In the genomic region with DNA sequence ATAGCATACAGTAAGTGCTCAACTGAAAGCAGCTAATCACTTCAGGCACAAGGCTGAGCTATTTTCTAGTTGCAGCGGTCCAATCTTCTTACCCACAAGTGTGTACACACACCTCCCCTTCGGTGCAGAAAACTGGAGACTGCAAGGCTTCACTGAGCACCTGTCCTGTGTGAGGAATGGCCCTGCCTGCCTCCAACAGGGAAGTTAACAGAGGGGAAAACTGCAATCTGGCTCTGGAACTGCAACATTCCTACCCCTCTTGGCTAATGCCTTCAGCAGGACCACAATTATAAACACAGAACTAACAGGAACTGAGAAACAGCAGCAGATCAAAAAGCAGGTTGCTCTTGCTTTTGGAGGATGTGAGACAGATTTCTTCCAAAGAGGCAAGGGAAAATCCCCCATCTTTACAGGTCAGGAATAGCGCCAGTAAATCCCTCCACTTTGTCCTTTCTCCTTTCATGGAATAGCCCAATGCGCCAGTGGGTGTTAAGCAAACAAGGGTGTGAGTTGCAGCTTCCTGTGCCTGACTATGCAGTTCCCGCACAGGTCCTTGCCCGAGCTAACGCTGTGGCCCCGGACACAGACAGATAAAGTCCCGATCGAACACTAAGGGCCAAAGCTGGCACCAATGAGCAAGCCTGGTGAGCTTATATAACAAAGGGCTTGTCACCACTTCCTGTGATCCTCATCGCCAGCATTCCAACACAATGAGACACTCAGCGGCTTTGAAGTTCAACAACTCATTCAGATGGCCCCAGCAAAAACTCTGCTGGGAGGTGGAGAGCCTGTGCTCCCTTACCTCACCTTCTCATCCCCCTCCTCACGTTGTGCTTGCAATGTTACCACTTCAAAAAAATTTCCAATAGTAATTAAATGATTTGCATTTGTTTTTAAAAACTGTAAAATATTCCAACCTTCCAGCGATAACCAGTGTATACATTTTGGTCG, we compare ENCODE assay signal across 2 cellular contexts.
TF ChIP-seq lines count a peak whose summit lies in the region.

No MANE protein-coding gene starts in this region.

TF ChIP-seq in HCT116, 20 proteins besides CTCF, POLR2A, EP300 and RAD21 (continued from another document):
- TF ChIP-seq CBX3 (IDR thresholded peaks at IDR 0.05; ENCODE audit: low read depth), result peak; percentile 77; the same call in 1 of the 2 replicates
- peak; percentile 65 for TF ChIP-seq POLR2AphosphoS5 (IDR thresholded peaks at IDR 0.05; ENCODE audit: low read depth, low read length)
- TF ChIP-seq, protein P1, sequence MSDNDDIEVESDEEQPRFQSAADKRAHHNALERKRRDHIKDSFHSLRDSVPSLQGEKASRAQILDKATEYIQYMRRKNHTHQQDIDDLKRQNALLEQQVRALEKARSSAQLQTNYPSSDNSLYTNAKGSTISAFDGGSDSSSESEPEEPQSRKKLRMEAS (IDR thresholded peaks at IDR 0.05), result peak; percentile 69; the same call in 1 of the 2 replicates
- peak; percentile 64 for TF ChIP-seq YY1 (IDR thresholded peaks at IDR 0.05; ENCODE audit: extremely low read depth, insufficient replicate concordance, low read depth, low read length)
- TF ChIP-seq SRF (IDR thresholded peaks at IDR 0.05; ENCODE audit: low read depth), result peak; percentile 55; the same call in 1 of the 2 replicates
- peak; percentile 86 for TF ChIP-seq SP1 (IDR thresholded peaks at IDR 0.05; ENCODE audit: low read depth)
- peak; percentile 89 for TF ChIP-seq FOSL1 (IDR thresholded peaks at IDR 0.05; ENCODE audit: low read depth)
- TF ChIP-seq JUND (IDR thresholded peaks at IDR 0.05), result peak; percentile 94

TF ChIP-seq in SK-N-SH treated with all-trans-retinoic acid at 6 μM for 48 hours, 23 proteins besides CTCF, POLR2A, EP300 and RAD21 (continued from another document):
- no peak for TF ChIP-seq ISL1 (CRISPR knock-in tag; IDR thresholded peaks at IDR 0.05)
- TF ChIP-seq OSR1 (CRISPR knock-in tag; IDR thresholded peaks at IDR 0.05), result no peak
- no peak for TF ChIP-seq RARB (CRISPR knock-in tag; IDR thresholded peaks at IDR 0.05)
- TF ChIP-seq, protein P2, sequence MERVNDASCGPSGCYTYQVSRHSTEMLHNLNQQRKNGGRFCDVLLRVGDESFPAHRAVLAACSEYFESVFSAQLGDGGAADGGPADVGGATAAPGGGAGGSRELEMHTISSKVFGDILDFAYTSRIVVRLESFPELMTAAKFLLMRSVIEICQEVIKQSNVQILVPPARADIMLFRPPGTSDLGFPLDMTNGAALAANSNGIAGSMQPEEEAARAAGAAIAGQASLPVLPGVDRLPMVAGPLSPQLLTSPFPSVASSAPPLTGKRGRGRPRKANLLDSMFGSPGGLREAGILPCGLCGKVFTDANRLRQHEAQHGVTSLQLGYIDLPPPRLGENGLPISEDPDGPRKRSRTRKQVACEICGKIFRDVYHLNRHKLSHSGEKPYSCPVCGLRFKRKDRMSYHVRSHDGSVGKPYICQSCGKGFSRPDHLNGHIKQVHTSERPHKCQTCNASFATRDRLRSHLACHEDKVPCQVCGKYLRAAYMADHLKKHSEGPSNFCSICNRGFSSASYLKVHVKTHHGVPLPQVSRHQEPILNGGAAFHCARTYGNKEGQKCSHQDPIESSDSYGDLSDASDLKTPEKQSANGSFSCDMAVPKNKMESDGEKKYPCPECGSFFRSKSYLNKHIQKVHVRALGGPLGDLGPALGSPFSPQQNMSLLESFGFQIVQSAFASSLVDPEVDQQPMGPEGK (CRISPR knock-in tag; IDR thresholded peaks at IDR 0.05; ENCODE audit: borderline replicate concordance), result 0 out of 2 replicates have a peak, but pooled peaks have one; percentile 34
- no peak for TF ChIP-seq TOX (CRISPR knock-in tag; IDR thresholded peaks at IDR 0.05; ENCODE audit: borderline replicate concordance)
- no peak for TF ChIP-seq BACH2 (CRISPR knock-in tag; IDR thresholded peaks at IDR 0.05; ENCODE audit: borderline replicate concordance)
- TF ChIP-seq GLIS3 (CRISPR knock-in tag; IDR thresholded peaks at IDR 0.05), result no peak
- no peak for TF ChIP-seq ZC3H10 (CRISPR knock-in tag; IDR thresholded peaks at IDR 0.05)
- TF ChIP-seq ZNF8 (CRISPR knock-in tag; IDR thresholded peaks at IDR 0.05), result no peak
- no peak for TF ChIP-seq TCF4 (CRISPR knock-in tag; IDR thresholded peaks at IDR 0.05; ENCODE audit: borderline replicate concordance)
- no peak for TF ChIP-seq ARNTL (CRISPR knock-in tag; IDR thresholded peaks at IDR 0.05; ENCODE audit: borderline replicate concordance, low read depth)
- TF ChIP-seq, protein P3, sequence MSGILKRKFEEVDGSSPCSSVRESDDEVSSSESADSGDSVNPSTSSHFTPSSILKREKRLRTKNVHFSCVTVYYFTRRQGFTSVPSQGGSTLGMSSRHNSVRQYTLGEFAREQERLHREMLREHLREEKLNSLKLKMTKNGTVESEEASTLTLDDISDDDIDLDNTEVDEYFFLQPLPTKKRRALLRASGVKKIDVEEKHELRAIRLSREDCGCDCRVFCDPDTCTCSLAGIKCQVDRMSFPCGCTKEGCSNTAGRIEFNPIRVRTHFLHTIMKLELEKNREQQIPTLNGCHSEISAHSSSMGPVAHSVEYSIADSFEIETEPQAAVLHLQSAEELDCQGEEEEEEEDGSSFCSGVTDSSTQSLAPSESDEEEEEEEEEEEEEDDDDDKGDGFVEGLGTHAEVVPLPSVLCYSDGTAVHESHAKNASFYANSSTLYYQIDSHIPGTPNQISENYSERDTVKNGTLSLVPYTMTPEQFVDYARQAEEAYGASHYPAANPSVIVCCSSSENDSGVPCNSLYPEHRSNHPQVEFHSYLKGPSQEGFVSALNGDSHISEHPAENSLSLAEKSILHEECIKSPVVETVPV (CRISPR knock-in tag; IDR thresholded peaks at IDR 0.05), result no peak
- TF ChIP-seq ESRRG (CRISPR knock-in tag; IDR thresholded peaks at IDR 0.05), result no peak
- no peak for TF ChIP-seq PPARA (CRISPR knock-in tag; IDR thresholded peaks at IDR 0.05; ENCODE audit: borderline replicate concordance)
- TF ChIP-seq, protein P4, sequence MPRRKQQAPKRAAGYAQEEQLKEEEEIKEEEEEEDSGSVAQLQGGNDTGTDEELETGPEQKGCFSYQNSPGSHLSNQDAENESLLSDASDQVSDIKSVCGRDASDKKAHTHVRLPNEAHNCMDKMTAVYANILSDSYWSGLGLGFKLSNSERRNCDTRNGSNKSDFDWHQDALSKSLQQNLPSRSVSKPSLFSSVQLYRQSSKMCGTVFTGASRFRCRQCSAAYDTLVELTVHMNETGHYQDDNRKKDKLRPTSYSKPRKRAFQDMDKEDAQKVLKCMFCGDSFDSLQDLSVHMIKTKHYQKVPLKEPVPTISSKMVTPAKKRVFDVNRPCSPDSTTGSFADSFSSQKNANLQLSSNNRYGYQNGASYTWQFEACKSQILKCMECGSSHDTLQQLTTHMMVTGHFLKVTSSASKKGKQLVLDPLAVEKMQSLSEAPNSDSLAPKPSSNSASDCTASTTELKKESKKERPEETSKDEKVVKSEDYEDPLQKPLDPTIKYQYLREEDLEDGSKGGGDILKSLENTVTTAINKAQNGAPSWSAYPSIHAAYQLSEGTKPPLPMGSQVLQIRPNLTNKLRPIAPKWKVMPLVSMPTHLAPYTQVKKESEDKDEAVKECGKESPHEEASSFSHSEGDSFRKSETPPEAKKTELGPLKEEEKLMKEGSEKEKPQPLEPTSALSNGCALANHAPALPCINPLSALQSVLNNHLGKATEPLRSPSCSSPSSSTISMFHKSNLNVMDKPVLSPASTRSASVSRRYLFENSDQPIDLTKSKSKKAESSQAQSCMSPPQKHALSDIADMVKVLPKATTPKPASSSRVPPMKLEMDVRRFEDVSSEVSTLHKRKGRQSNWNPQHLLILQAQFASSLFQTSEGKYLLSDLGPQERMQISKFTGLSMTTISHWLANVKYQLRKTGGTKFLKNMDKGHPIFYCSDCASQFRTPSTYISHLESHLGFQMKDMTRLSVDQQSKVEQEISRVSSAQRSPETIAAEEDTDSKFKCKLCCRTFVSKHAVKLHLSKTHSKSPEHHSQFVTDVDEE (CRISPR knock-in tag; IDR thresholded peaks at IDR 0.05), result no peak
- no peak for TF ChIP-seq ZFP3 (CRISPR knock-in tag; IDR thresholded peaks at IDR 0.05)
- no peak for TF ChIP-seq ZNF565 (CRISPR knock-in tag; conservative IDR thresholded peaks at IDR 0.05; ENCODE audit: low read depth)
- no peak for TF ChIP-seq SNAI2 (CRISPR knock-in tag; IDR thresholded peaks at IDR 0.05)
- TF ChIP-seq, protein P5, sequence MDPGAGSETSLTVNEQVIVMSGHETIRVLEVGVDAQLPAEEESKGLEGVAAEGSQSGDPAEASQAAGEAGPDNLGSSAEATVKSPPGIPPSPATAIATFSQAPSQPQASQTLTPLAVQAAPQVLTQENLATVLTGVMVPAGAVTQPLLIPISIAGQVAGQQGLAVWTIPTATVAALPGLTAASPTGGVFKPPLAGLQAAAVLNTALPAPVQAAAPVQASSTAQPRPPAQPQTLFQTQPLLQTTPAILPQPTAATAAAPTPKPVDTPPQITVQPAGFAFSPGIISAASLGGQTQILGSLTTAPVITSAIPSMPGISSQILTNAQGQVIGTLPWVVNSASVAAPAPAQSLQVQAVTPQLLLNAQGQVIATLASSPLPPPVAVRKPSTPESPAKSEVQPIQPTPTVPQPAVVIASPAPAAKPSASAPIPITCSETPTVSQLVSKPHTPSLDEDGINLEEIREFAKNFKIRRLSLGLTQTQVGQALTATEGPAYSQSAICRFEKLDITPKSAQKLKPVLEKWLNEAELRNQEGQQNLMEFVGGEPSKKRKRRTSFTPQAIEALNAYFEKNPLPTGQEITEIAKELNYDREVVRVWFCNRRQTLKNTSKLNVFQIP (CRISPR knock-in tag; IDR thresholded peaks at IDR 0.05; ENCODE audit: borderline replicate concordance, low read depth), result no peak
- 0 out of 2 replicates have a peak, but pooled peaks have one; percentile 4 for TF ChIP-seq ZNF70 (CRISPR knock-in tag; IDR thresholded peaks at IDR 0.05)
- TF ChIP-seq CSDC2 (CRISPR knock-in tag; IDR thresholded peaks at IDR 0.05), result no peak
- no peak for TF ChIP-seq ZFP30 (CRISPR knock-in tag; IDR thresholded peaks at IDR 0.05)
